In genomic region chr4:169131556-169132208, GRCh38 we compare ENCODE assay signal across 30 cellular contexts.
"Had no signal": no experiment of that assay in that cellular context is flagged by ENCODE, and none has a peak within 500 bp of the region (broad histone marks: within the 10 kb centered on the region; RNA-seq: fewer than 3 reads in every experiment).

No MANE protein-coding gene starts in this region.

- H3K4me1 Mint-ChIP-seq: activated CD4-positive, alpha-beta T cell treated with anti-CD3 and anti-CD28 coated beads for 36 hours; activated T-helper 17 cell treated with anti-CD3 and anti-CD28 coated beads, Interleukin-2, amount 50 U/mL, for 72 hours; natural killer cell had no signal

- FAIRE-seq: endothelial cell of umbilical vein, frontal cortex, pancreas had no signal

- H3K4me3 ChIP-seq: adrenal gland, ascending aorta, esophagus muscularis mucosa, hepatocyte, left lung, pancreas, psoas muscle, right atrium auricular region, tibial artery had no signal

- DNase-seq: activated CD4-positive, alpha-beta T cell treated with anti-CD3 and anti-CD28 coated beads for 36 hours; activated CD4-positive, alpha-beta T cell treated with anti-CD3 and anti-CD28 coated beads, Interleukin-2, amount 50 U/mL, for 4 hours; activated CD8-positive, alpha-beta memory T cell treated with anti-CD3 and anti-CD28 coated beads for 24 hours; activated CD8-positive, alpha-beta memory T cell treated with anti-CD3 and anti-CD28 coated beads, Interleukin-2, amount 50 U/mL, for 4 hours; activated T-cell treated with anti-CD3 and anti-CD28 coated beads, Interleukin-2, amount 50 U/mL, for 24 hours; adrenal gland; brain microvascular endothelial cell; caudate nucleus; dermis blood vessel endothelial cell; effector CD8-positive, alpha-beta T cell; glutamatergic neuron; kidney glomerular epithelial cell; left lung; midbrain; natural killer cell; pancreas; psoas muscle; stimulated activated CD4-positive, alpha-beta T cell treated with anti-CD3 and anti-CD28 coated beads, Interleukin-12 subunit alpha, Interleukin-12 subunit beta, amount 100 ng/mL, for 4 hours; substantia nigra; T-helper 2 cell; tibial artery had no signal

- H2AFZ ChIP-seq: hepatocyte had no signal

- H3K79me2 ChIP-seq: hepatocyte had no signal

- H3K9me3 ChIP-seq: adrenal gland, ascending aorta, esophagus muscularis mucosa, left lung, pancreas, psoas muscle, right atrium auricular region, tibial artery had no signal

- H3K36me3 ChIP-seq: adrenal gland had no signal

- H3K27me3 ChIP-seq: adrenal gland, ascending aorta, brain microvascular endothelial cell, esophagus muscularis mucosa, hepatocyte, left lung, pancreas, right atrium auricular region, tibial artery had no signal

- H3K4me3 Mint-ChIP-seq: activated CD4-positive, alpha-beta T cell treated with anti-CD3 and anti-CD28 coated beads for 36 hours; activated T-cell treated with anti-CD3 and anti-CD28 coated beads, Interleukin-2, amount 50 U/mL, for 24 hours; activated T-helper 17 cell treated with anti-CD3 and anti-CD28 coated beads, Interleukin-2, amount 50 U/mL, for 72 hours; natural killer cell; stimulated activated naive CD8-positive, alpha-beta T cell treated with anti-CD3 and anti-CD28 coated beads, Interleukin-15, Interleukin-2, amounts not matched to agents 100 ng/mL and 50 ng/mL, for 24 hours had no signal

- H3K27me3 Mint-ChIP-seq: stimulated activated naive CD8-positive, alpha-beta T cell treated with anti-CD3 and anti-CD28 coated beads, Interleukin-15, Interleukin-2, amounts not matched to agents 100 ng/mL and 50 ng/mL, for 24 hours had no signal

- H3K9me3 Mint-ChIP-seq: activated naive CD4-positive, alpha-beta T cell treated with anti-CD3 and anti-CD28 coated beads, Interleukin-2, amount 50 U/mL, for 72 hours; activated T-cell treated with anti-CD3 and anti-CD28 coated beads, Interleukin-2, amount 50 U/mL, for 24 hours; activated T-helper 17 cell treated with anti-CD3 and anti-CD28 coated beads, Interleukin-2, amount 50 U/mL, for 72 hours; natural killer cell; stimulated activated naive CD8-positive, alpha-beta T cell treated with anti-CD3 and anti-CD28 coated beads, Interleukin-15, Interleukin-2, amounts not matched to agents 100 ng/mL and 50 ng/mL, for 24 hours had no signal

- ATAC-seq: activated CD4-positive, alpha-beta T cell treated with anti-CD3 and anti-CD28 coated beads for 36 hours; activated naive CD4-positive, alpha-beta T cell treated with anti-CD3 and anti-CD28 coated beads, Interleukin-2, amount 50 U/mL, for 72 hours; activated T-helper 17 cell treated with anti-CD3 and anti-CD28 coated beads, Interleukin-2, amount 50 U/mL, for 72 hours; left lung; natural killer cell; pancreas; psoas muscle had no signal

- H3K27ac ChIP-seq: adrenal gland, brain microvascular endothelial cell, esophagus muscularis mucosa, hepatocyte, left lung, pancreas, psoas muscle had no signal

- H3K4me1 ChIP-seq: adrenal gland, left lung had no signal

- H3K36me3 Mint-ChIP-seq: activated naive CD4-positive, alpha-beta T cell treated with anti-CD3 and anti-CD28 coated beads, Interleukin-2, amount 50 U/mL, for 72 hours; natural killer cell had no signal

- H3K27ac Mint-ChIP-seq: activated CD4-positive, alpha-beta T cell treated with anti-CD3 and anti-CD28 coated beads for 36 hours; activated T-cell treated with anti-CD3 and anti-CD28 coated beads, Interleukin-2, amount 50 U/mL, for 24 hours; activated T-helper 17 cell treated with anti-CD3 and anti-CD28 coated beads, Interleukin-2, amount 50 U/mL, for 72 hours; natural killer cell; stimulated activated naive CD8-positive, alpha-beta T cell treated with anti-CD3 and anti-CD28 coated beads, Interleukin-15, Interleukin-2, amounts not matched to agents 100 ng/mL and 50 ng/mL, for 24 hours had no signal

- H3K4me2 ChIP-seq: hepatocyte had no signal
